In the genomic region with DNA sequence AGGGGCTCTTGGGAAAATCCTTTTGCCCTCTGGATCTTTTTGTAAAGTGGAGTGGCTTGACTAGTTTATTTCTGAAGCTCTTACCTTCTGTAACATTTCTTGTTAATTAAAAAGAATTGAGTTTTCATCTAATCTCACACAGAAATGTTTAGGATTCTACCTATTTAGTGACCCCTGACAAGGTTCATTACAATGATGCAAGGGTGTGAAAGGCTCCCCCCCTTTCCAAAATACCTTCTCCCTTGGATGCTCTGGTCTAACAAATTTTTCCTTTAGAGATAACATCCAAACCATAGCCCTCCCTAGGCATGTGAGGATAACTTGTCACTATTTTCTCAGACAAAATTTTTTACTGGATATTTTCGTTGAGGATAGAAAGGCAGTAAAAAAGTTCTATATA, we compare ENCODE assay signal across 1 cellular context.
TF ChIP-seq lines count a peak whose summit lies in the region.

No MANE protein-coding gene starts in this region.

TF ChIP-seq in liver, 16 proteins besides CTCF, POLR2A, EP300 and RAD21 (continued from another document):
- TF ChIP-seq, protein P1, sequence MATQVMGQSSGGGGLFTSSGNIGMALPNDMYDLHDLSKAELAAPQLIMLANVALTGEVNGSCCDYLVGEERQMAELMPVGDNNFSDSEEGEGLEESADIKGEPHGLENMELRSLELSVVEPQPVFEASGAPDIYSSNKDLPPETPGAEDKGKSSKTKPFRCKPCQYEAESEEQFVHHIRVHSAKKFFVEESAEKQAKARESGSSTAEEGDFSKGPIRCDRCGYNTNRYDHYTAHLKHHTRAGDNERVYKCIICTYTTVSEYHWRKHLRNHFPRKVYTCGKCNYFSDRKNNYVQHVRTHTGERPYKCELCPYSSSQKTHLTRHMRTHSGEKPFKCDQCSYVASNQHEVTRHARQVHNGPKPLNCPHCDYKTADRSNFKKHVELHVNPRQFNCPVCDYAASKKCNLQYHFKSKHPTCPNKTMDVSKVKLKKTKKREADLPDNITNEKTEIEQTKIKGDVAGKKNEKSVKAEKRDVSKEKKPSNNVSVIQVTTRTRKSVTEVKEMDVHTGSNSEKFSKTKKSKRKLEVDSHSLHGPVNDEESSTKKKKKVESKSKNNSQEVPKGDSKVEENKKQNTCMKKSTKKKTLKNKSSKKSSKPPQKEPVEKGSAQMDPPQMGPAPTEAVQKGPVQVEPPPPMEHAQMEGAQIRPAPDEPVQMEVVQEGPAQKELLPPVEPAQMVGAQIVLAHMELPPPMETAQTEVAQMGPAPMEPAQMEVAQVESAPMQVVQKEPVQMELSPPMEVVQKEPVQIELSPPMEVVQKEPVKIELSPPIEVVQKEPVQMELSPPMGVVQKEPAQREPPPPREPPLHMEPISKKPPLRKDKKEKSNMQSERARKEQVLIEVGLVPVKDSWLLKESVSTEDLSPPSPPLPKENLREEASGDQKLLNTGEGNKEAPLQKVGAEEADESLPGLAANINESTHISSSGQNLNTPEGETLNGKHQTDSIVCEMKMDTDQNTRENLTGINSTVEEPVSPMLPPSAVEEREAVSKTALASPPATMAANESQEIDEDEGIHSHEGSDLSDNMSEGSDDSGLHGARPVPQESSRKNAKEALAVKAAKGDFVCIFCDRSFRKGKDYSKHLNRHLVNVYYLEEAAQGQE (IDR thresholded peaks at IDR 0.05): no peak
